27 cellular contexts compared by ENCODE assay signal in the genomic region with DNA sequence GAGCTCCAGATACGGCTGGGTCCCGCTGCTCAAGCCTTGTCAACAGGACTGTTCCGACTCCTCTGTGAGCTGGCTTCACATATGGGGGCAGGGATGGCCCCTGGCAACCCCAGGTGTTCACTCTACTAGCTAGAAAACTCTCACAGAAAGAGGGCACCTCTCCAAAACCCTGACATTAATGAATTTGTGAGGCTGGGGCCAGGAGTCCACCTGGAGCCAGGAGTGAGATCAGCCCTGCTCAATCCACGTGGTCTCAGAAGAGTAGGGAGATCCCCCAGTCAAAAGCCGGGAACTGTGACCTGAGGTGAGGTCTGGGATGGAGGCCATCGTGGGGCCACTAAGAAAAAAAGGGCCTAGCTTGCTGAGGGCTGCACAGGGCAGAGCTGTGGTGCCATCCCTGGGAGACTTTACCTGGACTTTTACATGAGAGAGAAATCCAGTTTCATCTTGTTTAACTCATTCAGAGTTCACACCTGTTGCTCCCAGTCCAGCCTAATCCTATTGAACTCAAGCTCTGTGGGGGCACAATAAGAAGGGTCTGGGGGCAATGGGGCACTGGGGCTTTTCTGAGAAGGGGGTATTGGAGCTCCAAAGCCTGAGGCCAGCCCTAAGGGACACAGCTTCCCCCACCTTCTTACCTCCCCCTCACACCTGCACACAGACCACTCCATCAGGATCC.
"Had no signal": no experiment of that assay in that cellular context is flagged by ENCODE, and none has a peak within 500 bp of the region (broad histone marks: within the 10 kb centered on the region; RNA-seq: fewer than 3 reads in every experiment).

No MANE protein-coding gene starts in this region.

- H3K9me3 Mint-ChIP-seq: dendritic cell treated with granulocyte-macrophage colony-stimulating factor and Interleukin-4, amounts not matched to agents 40 ng/mL and 50 ng/mL, for 4 days; endodermal cell; memory B cell; natural killer cell; stimulated activated memory B cell treated with anti-CD40 and anti-IgM and Interleukin-4, amounts not matched to agents 10 μg/mL and 1 μg/mL and 100 μg/mL, for 72 hours; stimulated activated naive CD8-positive, alpha-beta T cell treated with anti-CD3 and anti-CD28 coated beads, Interleukin-15, Interleukin-2, amounts not matched to agents 100 ng/mL and 50 ng/mL, for 24 hours had no signal

- H3K4me3 Mint-ChIP-seq: dendritic cell treated with granulocyte-macrophage colony-stimulating factor and Interleukin-4, amounts not matched to agents 40 ng/mL and 50 ng/mL, for 4 days; endodermal cell; memory B cell; natural killer cell; stimulated activated memory B cell treated with anti-CD40 and anti-IgM and Interleukin-4, amounts not matched to agents 10 μg/mL and 1 μg/mL and 100 μg/mL, for 72 hours; stimulated activated naive CD8-positive, alpha-beta T cell treated with anti-CD3 and anti-CD28 coated beads, Interleukin-15, Interleukin-2, amounts not matched to agents 100 ng/mL and 50 ng/mL, for 24 hours had no signal

- H3K27ac ChIP-seq: colonic mucosa, epithelial cell of prostate, gastrocnemius medialis, neutrophil, pancreas, right lobe of liver, thoracic aorta, tibial nerve, upper lobe of left lung, uterus had no signal

- H3K27ac Mint-ChIP-seq: dendritic cell treated with granulocyte-macrophage colony-stimulating factor and Interleukin-4, amounts not matched to agents 40 ng/mL and 50 ng/mL, for 4 days; endodermal cell; memory B cell; natural killer cell; progenitor cell of endocrine pancreas; stimulated activated memory B cell treated with anti-CD40 and anti-IgM and Interleukin-4, amounts not matched to agents 10 μg/mL and 1 μg/mL and 100 μg/mL, for 72 hours; stimulated activated naive CD8-positive, alpha-beta T cell treated with anti-CD3 and anti-CD28 coated beads, Interleukin-15, Interleukin-2, amounts not matched to agents 100 ng/mL and 50 ng/mL, for 24 hours had no signal

- H3K4me3 ChIP-seq: colonic mucosa, gastrocnemius medialis, lung, pancreas, right lobe of liver, thoracic aorta, tibial nerve, upper lobe of left lung, uterus had no signal

- ATAC-seq: esophagus mucosa; gastrocnemius medialis; left lobe of liver; natural killer cell; right lobe of liver; stimulated activated memory B cell treated with anti-CD40 and anti-IgM and Interleukin-4, amounts not matched to agents 10 μg/mL and 1 μg/mL and 100 μg/mL, for 72 hours had no signal

- FAIRE-seq: keratinocyte, pancreas, small intestine had no signal

- H3K36me3 Mint-ChIP-seq: memory B cell; natural killer cell; stimulated activated memory B cell treated with anti-CD40 and anti-IgM and Interleukin-4, amounts not matched to agents 10 μg/mL and 1 μg/mL and 100 μg/mL, for 72 hours had no signal

- H3K36me3 ChIP-seq: colonic mucosa, gastrocnemius medialis, neutrophil, pancreas, right lobe of liver, thoracic aorta, tibial nerve, upper lobe of left lung, uterus had no signal

- H3K9me3 ChIP-seq: colonic mucosa, gastrocnemius medialis, neutrophil, pancreas, thoracic aorta, tibial nerve, upper lobe of left lung, uterus had no signal

- DNase-seq: colonic mucosa; effector CD8-positive, alpha-beta T cell; endodermal cell; foreskin fibroblast; gastrocnemius medialis; natural killer cell; pancreas; right lobe of liver; small intestine; stimulated activated CD4-positive, alpha-beta T cell treated with anti-CD3 and anti-CD28 coated beads, Interleukin-12 subunit alpha, Interleukin-12 subunit beta, amount 100 ng/mL, for 4 hours; stimulated activated CD4-positive, alpha-beta T cell treated with anti-CD3 and anti-CD28 coated beads, Interleukin-1b, Interleukin-23, amount 100 ng/mL, for 48 hours; stimulated activated CD4-positive, alpha-beta T cell treated with anti-CD3 and anti-CD28 coated beads, Interleukin-4, amount 100 ng/mL, for 24 hours; upper lobe of left lung; uterus had no signal

- H3K4me1 ChIP-seq: colonic mucosa, gastrocnemius medialis, pancreas, right lobe of liver, tibial nerve, upper lobe of left lung, uterus had no signal

- H3K4me1 Mint-ChIP-seq: natural killer cell; stimulated activated memory B cell treated with anti-CD40 and anti-IgM and Interleukin-4, amounts not matched to agents 10 μg/mL and 1 μg/mL and 100 μg/mL, for 72 hours had no signal
